Comparison of ENCODE assay signal across 34 cellular contexts in genomic region chr6:119102901-119103300, GRCh38.
"Had no signal": no experiment of that assay in that cellular context is flagged by ENCODE, and none has a peak within 500 bp of the region (broad histone marks: within the 10 kb centered on the region; RNA-seq: fewer than 3 reads in every experiment).

No MANE protein-coding gene starts in this region.

- H3K4me3 ChIP-seq: MG63 had no signal

- H3K27ac ChIP-seq: KMS-11 had no signal

- H3K36me3 ChIP-seq: MG63 had no signal

- H3K9me3 ChIP-seq: MG63 had no signal

- H3K4me2 ChIP-seq: KMS-11 had no signal

- H3K9ac ChIP-seq: KMS-11 had no signal

- DNase-seq: Karpas-422, Kasumi-1, MG63, MM.1S, MV-4-11, NCI-H1048, NCI-H1092, NCI-H1092 treated with DMSO at 0.1 percent for 48 hours, NCI-H1105, NCI-H1105 treated with DMSO at 0.1 percent for 48 hours, NCI-H1417, NCI-H1417 treated with DMSO at 0.1 percent for 48 hours, NCI-H1436, NCI-H1436 treated with DMSO at 0.1 percent for 48 hours, NCI-H146, NCI-H1694, NCI-H1694 treated with DMSO at 0.1 percent for 48 hours, NCI-H187, NCI-H187 treated with DMSO at 0.1 percent for 48 hours, NCI-H1930, NCI-H2029, NCI-H2029 treated with DMSO at 0.1 percent for 48 hours, NCI-H2081, NCI-H2081 treated with DMSO at 0.1 percent for 48 hours, NCI-H2107, NCI-H2171 treated with DMSO at 0.1 percent for 48 hours, NCI-H2227 treated with DMSO at 0.1 percent for 48 hours, NCI-H226, NCI-H345, NCI-H446, NCI-H446 treated with DMSO at 0.1 percent for 48 hours, NCI-H510A, NCI-H510A treated with DMSO at 0.1 percent for 48 hours had no signal

- H3K27me3 ChIP-seq: MG63 had no signal
